ENCODE assay signal across 16 cellular contexts in genomic region chr15:78263351-78263781, GRCh38. TPM values are rescaled to one million over a fixed set of nuclear protein-coding genes. Genes with fewer than 3 reads are reported as not detected.
DNase-seq lines count a peak whose midpoint lies in the region; ATAC-seq, FAIRE-seq and TF ChIP-seq lines count a peak whose summit lies in the region.
"Had no signal": no experiment of that assay in that cellular context is flagged by ENCODE, and none has a peak within 500 bp of the region (broad histone marks: within the 10 kb centered on the region; RNA-seq: fewer than 3 reads in every experiment).

No MANE protein-coding gene starts in this region.

- H3K4me2 ChIP-seq in H1 (ENCODE audit: insufficient read depth in 1 of 2, low read depth in 2 of 2, low read length in 2 of 2), result no peak overlapping the region

- H3K27me3 ChIP-seq in H1 (replicated peaks in 1 of 4; ENCODE audit: control insufficient read depth in 3 of 4, extremely low read depth in 1 of 4, insufficient read depth in 3 of 4, low read length in 3 of 4) (peaks cover 0 to 19% (median 10%) of the 10 kb centered on the region in 4 experiments; a peak in 4 of 7 replicates), testis (no peaks in the 10 kb centered on the region)

- H3K9me3 ChIP-seq in H1 (ENCODE audit: insufficient read depth in 2 of 2, low read depth in 1 of 2, low read length in 1 of 2) (no peaks in the 10 kb centered on the region), testis (no peaks in the 10 kb centered on the region)

- no peaks in the 10 kb centered on the region for H4K20me1 ChIP-seq in H1 (replicated peaks in 1 of 2; ENCODE audit: control insufficient read depth in 1 of 2, insufficient read depth in 2 of 2, low read length in 2 of 2)

- no peak for FAIRE-seq in H1 (lab: Jason Lieb, UNC)
- FAIRE-seq: HepG2 had no signal

- H3K4me3 ChIP-seq in H1 (ENCODE audit: extremely low read depth in 1 of 4, insufficient read depth in 2 of 4, low read depth in 3 of 4, low read length in 4 of 4) (no peak overlapping the region), testis (peak overlapping the region; percentile 71 to 83)

- intact Hi-C loops in testis (cut with DNase I; ENCODE audit: low total_unique reads), result no loop called here

- H3K23me2 ChIP-seq in H1 (ENCODE audit: low read depth, low read length), result no peaks in the 10 kb centered on the region; the same call in 1 of the 2 replicates

- no peak for ATAC-seq in activated T-cell treated with anti-CD3 and anti-CD28 coated beads, Interleukin-2, amount 50 U/mL, for 72 hours (replicated peaks in 1 of 2)
- ATAC-seq in HG03378 (IDR thresholded peaks at IDR 0.05; ENCODE audit: unreplicated experiment) (no peak), HG03469 (IDR thresholded peaks at IDR 0.05; ENCODE audit: unreplicated experiment) (no peak)
- ATAC-seq: HepG2 had no signal

- DNase-seq in activated T-cell treated with anti-CD3 and anti-CD28 coated beads, Interleukin-2, amount 50 U/mL, for 72 hours, result peak in 1 of 2 donors; percentile 3
- DNase-seq in activated T-cell treated with anti-CD3 and anti-CD28 coated beads, Interleukin-2, amount 50 U/mL, for 1 hour, result no peak
- DNase-seq in T-helper 2 cell treated with Interferon-gamma antibody and Interleukin-4, amounts not matched to agents 5 μg/mL and 100 μg/mL, for 36 hours (ENCODE audit: low spot score), result no peak
- DNase-seq in H1 (ENCODE audit: low read depth in 1 of 2, low spot score in 2 of 2) (no peak), testis (no peak), NCI-H1930 (lab: John Stamatoyannopoulos, UW) (no peak)
- DNase-seq: activated effector memory CD4-positive, alpha-beta T cell treated with anti-CD3 and anti-CD28 coated beads, Interleukin-2, amount 50 U/mL, for 16 hours; DMS79 treated with DMSO at 0.1 percent for 48 hours; NCI-H1092 treated with DMSO at 0.1 percent for 48 hours; nephron progenitor cell; WERI-Rb-1 had no signal

- H2BK20ac ChIP-seq in H1 (ENCODE audit: low read length), result no peak overlapping the region

- no peak overlapping the region for H2BK15ac ChIP-seq in H1 (ENCODE audit: low read length)

- H2BK120ac ChIP-seq in H1 (replicated peaks; ENCODE audit: low read depth, low read length), result no peak overlapping the region

- H3K9me3 Mint-ChIP-seq in activated T-cell treated with anti-CD3 and anti-CD28 coated beads, Interleukin-2, amount 50 U/mL, for 72 hours, result no peaks in the 10 kb centered on the region
- no peaks in the 10 kb centered on the region for H3K9me3 Mint-ChIP-seq in T-helper 2 cell treated with Interferon-gamma antibody and Interleukin-4, amounts not matched to agents 5 μg/mL and 100 μg/mL, for 36 hours
- H3K9me3 Mint-ChIP-seq: nephron progenitor cell had no signal

- POLR2A ChIA-PET in H1 (lab: Charles Lee; ENCODE audit: partially characterized antibody), result interaction anchor here (2.3 to 2.7 kb wide), 2 partner anchors 36 to 175 kb away, joined by 7 to 8 read pairs; partner anchors contain the start of genes IREB2 and SKIC8

- H3K27ac Mint-ChIP-seq in activated T-cell treated with anti-CD3 and anti-CD28 coated beads, Interleukin-2, amount 50 U/mL, for 72 hours, result peak overlapping the region; percentile 12
- H3K27ac Mint-ChIP-seq in T-helper 2 cell treated with Interferon-gamma antibody and Interleukin-4, amounts not matched to agents 5 μg/mL and 100 μg/mL, for 36 hours, result peak overlapping the region; percentile 71
- H3K27ac Mint-ChIP-seq: nephron progenitor cell had no signal

- no peak overlapping the region for H3K56ac ChIP-seq in H1 (replicated peaks; ENCODE audit: insufficient read length, low read depth, low read length)

- no peaks in the 10 kb centered on the region for H3K79me2 ChIP-seq in H1 (ENCODE audit: control insufficient read depth in 1 of 2, insufficient read depth in 2 of 2, low read length in 2 of 2)

- H4K5ac ChIP-seq in H1 (ENCODE audit: insufficient read length, low read depth, low read length), result no peak overlapping the region

- H3K4me1 Mint-ChIP-seq in activated T-cell treated with anti-CD3 and anti-CD28 coated beads, Interleukin-2, amount 50 U/mL, for 72 hours (ENCODE audit: low read depth), result peaks cover 32% of the 10 kb centered on the region
- H3K4me1 Mint-ChIP-seq in T-helper 2 cell treated with Interferon-gamma antibody and Interleukin-4, amounts not matched to agents 5 μg/mL and 100 μg/mL, for 36 hours (ENCODE audit: low read depth), result peaks cover 17% of the 10 kb centered on the region

- no peak overlapping the region for H2AK5ac ChIP-seq in H1 (ENCODE audit: low read depth, low read length)

- CTCF ChIA-PET in H1 (lab: Charles Lee; ENCODE audit: partially characterized antibody), result interaction anchor here (1.0 to 7.7 kb wide), 2 partner anchors 22 to 85 kb away, joined by 3 to 48 read pairs; no protein-coding TSS in a partner anchor

- H4K8ac ChIP-seq in H1 (ENCODE audit: extremely low read depth, insufficient read depth, low read length), result no peak overlapping the region

- no peak overlapping the region for H3K4ac ChIP-seq in H1 (replicated peaks; ENCODE audit: insufficient read length, low read depth, low read length)

- H3K79me1 ChIP-seq in H1 (ENCODE audit: low read depth, low read length), result no peaks in the 10 kb centered on the region

- H3K4me3 Mint-ChIP-seq in activated T-cell treated with anti-CD3 and anti-CD28 coated beads, Interleukin-2, amount 50 U/mL, for 72 hours, result peak overlapping the region; percentile 27 to 71
- H3K4me3 Mint-ChIP-seq in T-helper 2 cell treated with Interferon-gamma antibody and Interleukin-4, amounts not matched to agents 5 μg/mL and 100 μg/mL, for 36 hours, result peak overlapping the region; percentile 60
- H3K4me3 Mint-ChIP-seq: nephron progenitor cell had no signal

- TF ChIP-seq POLR2A in H1 (IDR thresholded peaks at IDR 0.05; ENCODE audit: control extremely low read depth in 1 of 2, low read depth in 2 of 2, low read length in 2 of 2), result no peak
- TF ChIP-seq POLR2A in testis (IDR thresholded peaks at IDR 0.05), result no peak

- no peak overlapping the region for H3K27ac ChIP-seq in H1 (ENCODE audit: low read depth, low read length)
- peak overlapping the region in 1 of 2 donors; percentile 68 for H3K27ac ChIP-seq in testis
- H3K27ac ChIP-seq: WERI-Rb-1 had no signal

- 83% methylated on average over 7 of the region's 7 CpGs; no CpG with 5 or more reads in 1 of the 2 experiments for WGBS in H1 (ENCODE audit: extremely low coverage in 1 of 2, insufficient coverage in 1 of 2, insufficient read length in 1 of 2, insufficient replicate concordance in 2 of 2, low coverage in 1 of 2, low lambda C conversion rate in 2 of 2, missing lambda C conversion rate in 1 of 2), 2 experiments
- 80% methylated on average over 6 of the region's 7 CpGs; no CpG with 5 or more reads in 1 of the 2 donors for WGBS in testis, 2 donors

- no peaks in the 10 kb centered on the region for H3K36me3 Mint-ChIP-seq in activated T-cell treated with anti-CD3 and anti-CD28 coated beads, Interleukin-2, amount 50 U/mL, for 72 hours (ENCODE audit: insufficient read depth in 2 of 2)
- H3K36me3 Mint-ChIP-seq in T-helper 2 cell treated with Interferon-gamma antibody and Interleukin-4, amounts not matched to agents 5 μg/mL and 100 μg/mL, for 36 hours (ENCODE audit: low read depth), result peaks cover 1% of the 10 kb centered on the region

- no peak for TF ChIP-seq EP300 in H1 (IDR thresholded peaks at IDR 0.05; ENCODE audit: borderline replicate concordance in 1 of 2, low read depth in 2 of 2, low read length in 2 of 2)

- H3K4me1 ChIP-seq in H1 (replicated peaks in 1 of 4; ENCODE audit: control insufficient read depth in 3 of 4, insufficient read depth in 4 of 4, low read length in 3 of 4) (0 out of 7 replicates have a peak, but pooled peaks cover 0 to 3% (median 0%) of the 10 kb centered on the region in 4 experiments), testis (peaks cover 11% of the 10 kb centered on the region)

- H3K9ac ChIP-seq in H1 (replicated peaks in 1 of 4; ENCODE audit: extremely low read depth in 1 of 4, low read depth in 3 of 4, low read length in 3 of 4), result no peak overlapping the region

- no peaks in the 10 kb centered on the region for H3K27me3 Mint-ChIP-seq in activated T-cell treated with anti-CD3 and anti-CD28 coated beads, Interleukin-2, amount 50 U/mL, for 72 hours (ENCODE audit: low read depth)
- no peaks in the 10 kb centered on the region for H3K27me3 Mint-ChIP-seq in T-helper 2 cell treated with Interferon-gamma antibody and Interleukin-4, amounts not matched to agents 5 μg/mL and 100 μg/mL, for 36 hours (ENCODE audit: low read depth)

- H2AFZ ChIP-seq in H1 (ENCODE audit: low read length), result peak overlapping the region; percentile 73; the same call in 1 of the 2 replicates

- H2BK12ac ChIP-seq in H1 (ENCODE audit: low read depth, low read length), result no peak overlapping the region

- no peaks in the 10 kb centered on the region for H3K36me3 ChIP-seq in H1 (ENCODE audit: control insufficient read depth in 2 of 4, insufficient read depth in 4 of 4, low read length in 3 of 4)
- H3K36me3 ChIP-seq in testis (ENCODE audit: low read depth, missing control alignments), result no peaks in the 10 kb centered on the region
- H3K36me3 ChIP-seq: WERI-Rb-1 had no signal

- TF ChIP-seq RAD21 in H1 (IDR thresholded peaks at IDR 0.05 in 1 of 2, conservative IDR thresholded peaks at IDR 0.05 in 1 of 2; ENCODE audit: low read depth in 2 of 2, low read length in 2 of 2), result no peak

- no peak overlapping the region for H3K14ac ChIP-seq in H1 (ENCODE audit: insufficient read length)

- H3K18ac ChIP-seq in H1 (ENCODE audit: extremely low read depth, low read length), result no peak overlapping the region

- TF ChIP-seq CTCF in H1 (IDR thresholded peaks at IDR 0.05; ENCODE audit: control extremely low read depth in 1 of 3, insufficient read depth in 1 of 3, low read depth in 1 of 3, low read length in 3 of 3), result no peak
- peak in 1 of 3 experiments; percentile 22 for TF ChIP-seq CTCF in testis (IDR thresholded peaks at IDR 0.05)

- H3K23ac ChIP-seq in H1 (ENCODE audit: insufficient read length), result no peak overlapping the region

- H4K91ac ChIP-seq in H1 (replicated peaks; ENCODE audit: insufficient read length, low read length), result no peak overlapping the region

- H2BK5ac ChIP-seq in H1 (ENCODE audit: low read depth, low read length), result no peak overlapping the region

RNA-seq across cellular contexts. Expression of gene DNAJA4, which starts 1.0 kb away (rescaled TPM):
- total RNA-seq in activated T-cell treated with anti-CD3 and anti-CD28 coated beads, Interleukin-2, amount 50 U/mL, for 72 hours, result 10 to 100 TPM; 30.7 to 36.4 TPM
- 2.5 and 3.6 TPM in 2 replicates for total RNA-seq in H1 (2021; fragmentation: NEBNext Ultra II Directional; extraction: Animal tissue kit (Norgen Biotek cat#: 25700))
- polyA plus RNA-seq in H1 (2011; rRNA removed), result 5.1 and 6.2 TPM in 2 replicates
- polyA plus RNA-seq in H1 (2011; cell fraction: cytosol; rRNA removed), result 7.2 TPM
- 12.6 TPM for polyA plus RNA-seq in H1 (2011; cell fraction: nucleus; rRNA removed)
- 6.0 to 8.0 TPM (median 6.6 TPM) in 4 replicates for polyA plus RNA-seq in H1 (2012, experiment 1 of 2)
- 0.89 TPM for polyA plus RNA-seq in H1 (2012, experiment 2 of 2)
- 0.83 TPM for polyA plus RNA-seq in H1 (2013, experiment 1 of 2)
- 0.61 TPM for polyA plus RNA-seq in H1 (2013, experiment 2 of 2)
- polyA minus RNA-seq in H1 (2011; rRNA and poly(A)+ RNA removed), result 6.7 and 6.9 TPM in 2 replicates
- polyA minus RNA-seq in H1 (2011; cell fraction: cytosol; rRNA and poly(A)+ RNA removed), result 4.8 TPM
- polyA minus RNA-seq in H1 (2011; cell fraction: nucleus; rRNA and poly(A)+ RNA removed), result 10.0 TPM
- 100 to 1,000 TPM in 1 of 2 donors, 10 to 100 TPM in 1; 88.4 to 145 TPM for total RNA-seq in testis
- 183 TPM for polyA plus RNA-seq in testis (ENCODE audit: insufficient read depth, low read depth, low replicate concordance)
- total RNA-seq: HepG2 had no signal
- polyA plus RNA-seq: HepG2 had no signal

RNA-seq across cellular contexts. Expression of gene ACSBG1, which starts 29.0 kb away (rescaled TPM):
- under 1 TPM in 1 of 2 donors, not detected in 1; 0.32 TPM for total RNA-seq in activated T-cell treated with anti-CD3 and anti-CD28 coated beads, Interleukin-2, amount 50 U/mL, for 72 hours
- 6.1 and 7.1 TPM in 2 replicates for total RNA-seq in H1 (2021; fragmentation: NEBNext Ultra II Directional; extraction: Animal tissue kit (Norgen Biotek cat#: 25700))
- polyA plus RNA-seq in H1 (2011; rRNA removed), result 5.4 and 11.9 TPM in 2 replicates
- 4.9 TPM for polyA plus RNA-seq in H1 (2011; cell fraction: cytosol; rRNA removed)
- 14.8 TPM for polyA plus RNA-seq in H1 (2011; cell fraction: nucleus; rRNA removed)
- 1.7 to 5.5 TPM (median 3.9 TPM) in 4 replicates for polyA plus RNA-seq in H1 (2012, experiment 1 of 2)
- 2.2 TPM for polyA plus RNA-seq in H1 (2012, experiment 2 of 2)
- 1.9 TPM for polyA plus RNA-seq in H1 (2013, experiment 1 of 2)
- 2.1 TPM for polyA plus RNA-seq in H1 (2013, experiment 2 of 2)
- polyA minus RNA-seq in H1 (2011; rRNA and poly(A)+ RNA removed), result 8.7 and 9.3 TPM in 2 replicates
- polyA minus RNA-seq in H1 (2011; cell fraction: cytosol; rRNA and poly(A)+ RNA removed), result 4.8 TPM
- polyA minus RNA-seq in H1 (2011; cell fraction: nucleus; rRNA and poly(A)+ RNA removed), result 11.9 TPM
- total RNA-seq in testis, result 10 to 100 TPM; 14.8 to 25.2 TPM
- 12.2 TPM for polyA plus RNA-seq in testis (ENCODE audit: insufficient read depth, low read depth, low replicate concordance)
- total RNA-seq: left lobe of liver had no signal
- polyA plus RNA-seq: AG04450 had no signal

RNA-seq across cellular contexts. Expression of gene SKIC8, which starts 36.0 kb away (rescaled TPM):
- 10 to 100 TPM; 31.0 to 31.3 TPM for total RNA-seq in activated T-cell treated with anti-CD3 and anti-CD28 coated beads, Interleukin-2, amount 50 U/mL, for 72 hours
- total RNA-seq in H1 (2021; fragmentation: NEBNext Ultra II Directional; extraction: Animal tissue kit (Norgen Biotek cat#: 25700)), result 44.2 and 44.7 TPM in 2 replicates
- polyA plus RNA-seq in H1 (2011; rRNA removed) (42.3 and 77.7 TPM in 2 replicates), testis (ENCODE audit: insufficient read depth, low read depth, low replicate concordance) (135 TPM)
- polyA plus RNA-seq in H1 (2011; cell fraction: cytosol; rRNA removed), result 82.0 TPM
- 37.9 TPM for polyA plus RNA-seq in H1 (2011; cell fraction: nucleus; rRNA removed)
- 58.8 to 64.1 TPM (median 60.1 TPM) in 4 replicates for polyA plus RNA-seq in H1 (2012, experiment 1 of 2)
- 23.9 TPM for polyA plus RNA-seq in H1 (2012, experiment 2 of 2)
- 39.0 TPM for polyA plus RNA-seq in H1 (2013, experiment 1 of 2)
- 37.6 TPM for polyA plus RNA-seq in H1 (2013, experiment 2 of 2)
- 58.5 and 78.2 TPM in 2 replicates for polyA minus RNA-seq in H1 (2011; rRNA and poly(A)+ RNA removed)
- 44.5 TPM for polyA minus RNA-seq in H1 (2011; cell fraction: cytosol; rRNA and poly(A)+ RNA removed)
- polyA minus RNA-seq in H1 (2011; cell fraction: nucleus; rRNA and poly(A)+ RNA removed), result 22.7 TPM
- 10 to 100 TPM; 82.3 to 93.1 TPM for total RNA-seq in testis

Comparison
In these comparisons a context has a peak if more than half of its experiments do, and no peak if none do; other contexts are left out.
1. H3K4me3 ChIP-seq: peak in testis (2 of 2); none in H1 (0 of 4).